Comparison of ENCODE assay signal across 1 cellular context in genomic region chr16:4051591-4051990, GRCh38.
TF ChIP-seq lines count a peak whose summit lies in the region.

No MANE protein-coding gene starts in this region.

TF ChIP-seq in GM23338, 12 proteins besides CTCF, POLR2A, EP300 and RAD21 (continued from another document):
- no peak for TF ChIP-seq ETS1 (IDR thresholded peaks at IDR 0.05)
- TF ChIP-seq POLR2AphosphoS5 (IDR thresholded peaks at IDR 0.05; ENCODE audit: low read depth) = no peak
- no peak for TF ChIP-seq ZNF462 (CRISPR knock-in tag; IDR thresholded peaks at IDR 0.05)
- no peak for TF ChIP-seq NANOG (IDR thresholded peaks at IDR 0.05; ENCODE audit: borderline replicate concordance)
